Comparison of ENCODE assay signal across 20 cellular contexts in the genomic region with DNA sequence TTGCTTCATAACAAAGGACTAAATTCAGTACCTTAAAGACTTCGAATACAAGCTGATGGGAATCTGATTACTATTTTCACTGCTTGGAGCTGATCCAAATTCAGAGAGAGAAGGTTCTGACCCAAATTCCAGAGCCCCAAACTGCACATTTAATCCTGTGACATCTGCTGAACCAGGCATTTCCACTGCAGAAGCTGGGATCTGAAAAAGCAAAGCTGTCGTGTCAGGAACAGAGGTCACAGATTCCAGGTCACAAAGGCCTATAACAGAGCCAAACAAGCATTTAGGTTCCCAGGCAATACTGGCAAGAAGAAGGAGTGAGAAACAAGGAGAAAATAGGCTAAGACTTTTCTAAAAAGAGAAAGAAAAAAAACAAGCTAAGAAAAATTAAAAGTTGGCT.
DNase-seq lines count a peak whose midpoint lies in the region; ATAC-seq, FAIRE-seq and TF ChIP-seq lines count a peak whose summit lies in the region.
"Had no signal": no experiment of that assay in that cellular context is flagged by ENCODE, and none has a peak within 500 bp of the region (broad histone marks: within the 10 kb centered on the region; RNA-seq: fewer than 3 reads in every experiment).

No MANE protein-coding gene starts in this region.

- no peaks in the 10 kb centered on the region for H3F3A ChIP-seq in GM23338 (replicated peaks; ENCODE audit: low read depth)

- no peaks in the 10 kb centered on the region for H3K9me2 ChIP-seq in GM23338 (ENCODE audit: insufficient read depth)

- no peak for FAIRE-seq in frontal cortex (lab: Jason Lieb, UNC)

- peaks cover 60% of the 10 kb centered on the region for H3K36me3 ChIP-seq in GM23338 (ENCODE audit: insufficient read depth)
- H3K36me3 ChIP-seq in fibroblast of lung (ENCODE audit: control insufficient read depth, insufficient read depth, low read length) = peaks cover 2% of the 10 kb centered on the region

- CTCF ChIA-PET in WTC11 (lab: Charles Lee) = interaction anchor here (1.0 kb wide), 1 partner anchor 18 kb away, joined by 3 read pairs; no protein-coding TSS in a partner anchor

- H4K20me1 ChIP-seq in GM23338 (replicated peaks; ENCODE audit: insufficient read depth) = 0 out of 2 replicates have a peak, but pooled peaks cover under 1% of the 10 kb centered on the region
- H4K20me1 ChIP-seq in fibroblast of lung (ENCODE audit: control insufficient read depth, extremely low read depth, insufficient read depth, low read length) = no peaks in the 10 kb centered on the region

- H3K4me1 ChIP-seq in GM23338 (ENCODE audit: insufficient read depth) (no peaks in the 10 kb centered on the region), fibroblast of lung (ENCODE audit: control insufficient read depth, extremely low read depth, insufficient read depth, low read length) (peaks cover 29% of the 10 kb centered on the region)

- H3K4me3 Mint-ChIP-seq in GM23338 = no peak overlapping the region
- no peak overlapping the region for H3K4me3 Mint-ChIP-seq in WTC11
- H3K4me3 Mint-ChIP-seq in osteocyte (ENCODE audit: unreplicated experiment) = no peak overlapping the region
- H3K4me3 Mint-ChIP-seq: activated naive CD4-positive, alpha-beta T cell treated with anti-CD3 and anti-CD28 coated beads for 36 hours; IgD-negative memory B cell; mesothelial cell of epicardium; neural crest cell had no signal

- no peak overlapping the region for H3K9ac ChIP-seq in fibroblast of lung (ENCODE audit: insufficient read depth, low read length)

- H3K4me2 ChIP-seq in GM23338 = no peak overlapping the region
- H3K4me2 ChIP-seq in fibroblast of lung (ENCODE audit: extremely low read depth, insufficient read depth, low read length) = no peak overlapping the region

- TF ChIP-seq CTCF in GM23338 (conservative IDR thresholded peaks at IDR 0.05; ENCODE audit: low read depth in 2 of 2) (no peak), WTC11 (IDR thresholded peaks at IDR 0.05) (no peak), fibroblast of lung (conservative IDR thresholded peaks at IDR 0.05 in 1 of 2, IDR thresholded peaks at IDR 0.05 in 1 of 2; ENCODE audit: low read depth in 1 of 2, low read length in 2 of 2) (no peak), osteocyte (IDR thresholded peaks at IDR 0.05) (no peak)

- no peaks in the 10 kb centered on the region for H3K9me3 ChIP-seq in fibroblast of lung (ENCODE audit: control insufficient read depth, insufficient read depth, low read depth, low read length)
- H3K9me3 ChIP-seq: HAP-1, vagina had no signal

- H3K4me3 ChIP-seq in GM23338 (no peak overlapping the region), fibroblast of lung (replicated peaks in 1 of 4; ENCODE audit: control extremely low read depth in 1 of 4, insufficient read depth in 1 of 4, low read depth in 3 of 4, low read length in 4 of 4) (no peak overlapping the region)
- H3K4me3 ChIP-seq: HAP-1, vagina had no signal

- H3K27me3 ChIP-seq in GM23338 (ENCODE audit: insufficient read depth) (no peaks in the 10 kb centered on the region), fibroblast of lung (ENCODE audit: control insufficient read depth, insufficient read depth, low read length) (no peaks in the 10 kb centered on the region)
- H3K27me3 ChIP-seq: vagina had no signal

- H3K9me3 Mint-ChIP-seq in GM23338 (no peaks in the 10 kb centered on the region), WTC11 (peaks cover 3% of the 10 kb centered on the region; the same call in 1 of the 2 replicates), osteocyte (ENCODE audit: unreplicated experiment) (no peaks in the 10 kb centered on the region)
- H3K9me3 Mint-ChIP-seq: activated naive CD4-positive, alpha-beta T cell treated with anti-CD3 and anti-CD28 coated beads for 36 hours; IgD-negative memory B cell; mesothelial cell of epicardium; neural crest cell had no signal

- no peak for DNase-seq in GM23338 (ENCODE audit: low spot score)
- no peak for DNase-seq in WTC11 (ENCODE audit: low spot score)
- peak in 1 of 2 donors; percentile 46 for DNase-seq in fibroblast of lung (ENCODE audit: low read depth in 2 of 2)
- DNase-seq in osteocyte (ENCODE audit: extremely low spot score, unreplicated experiment) = no peak
- DNase-seq in Ammon's horn (ENCODE audit: low spot score) = no peak
- no peak for DNase-seq in frontal cortex (ENCODE audit: low spot score in 2 of 2)
- DNase-seq: activated naive CD4-positive, alpha-beta T cell treated with anti-CD3 and anti-CD28 coated beads for 36 hours; aorta; DMS79 treated with DMSO at 0.1 percent for 48 hours; NCI-H1436; NCI-H2171 treated with DMSO at 0.1 percent for 48 hours; NK-92 treated with Interleukin-12 subunit alpha and Interleukin-12 subunit beta, amount 100 ng/mL, for 24 hours had no signal

- peak overlapping the region; percentile 54; the same call in 1 of the 2 replicates for H3K27ac Mint-ChIP-seq in GM23338
- peak overlapping the region; percentile 9; the same call in 1 of the 2 replicates for H3K27ac Mint-ChIP-seq in WTC11
- peak overlapping the region; percentile 79 for H3K27ac Mint-ChIP-seq in osteocyte (ENCODE audit: unreplicated experiment)
- H3K27ac Mint-ChIP-seq: activated naive CD4-positive, alpha-beta T cell treated with anti-CD3 and anti-CD28 coated beads for 36 hours; IgD-negative memory B cell; mesothelial cell of epicardium had no signal

- no peak overlapping the region for H2AFZ ChIP-seq in GM23338
- no peak overlapping the region for H2AFZ ChIP-seq in fibroblast of lung (ENCODE audit: low read length)

- peaks cover 86% of the 10 kb centered on the region for H3K36me3 Mint-ChIP-seq in GM23338 (ENCODE audit: low read depth)
- H3K36me3 Mint-ChIP-seq in WTC11 = peaks cover 70% of the 10 kb centered on the region
- peaks cover 41% of the 10 kb centered on the region for H3K36me3 Mint-ChIP-seq in osteocyte (ENCODE audit: unreplicated experiment)

- POLR2A ChIA-PET in WTC11 (lab: Charles Lee) = no interaction called here

- H3K79me2 ChIP-seq in GM23338 (replicated peaks; ENCODE audit: insufficient read depth) = peaks cover 17% of the 10 kb centered on the region
- H3K79me2 ChIP-seq in fibroblast of lung (ENCODE audit: control insufficient read depth, insufficient read depth, low read length) = no peaks in the 10 kb centered on the region

- no peak for ATAC-seq in GM23338
- no peak for ATAC-seq in WTC11
- no peak for ATAC-seq in SK-N-SH treated with all-trans-retinoic acid at 6 μM for 48 hours
- no peak for ATAC-seq in HG03175 (IDR thresholded peaks at IDR 0.05; ENCODE audit: unreplicated experiment)

- no peaks in the 10 kb centered on the region; the same call in 2 of the 3 replicates for H3K4me1 Mint-ChIP-seq in GM23338
- peaks cover 6% of the 10 kb centered on the region; the same call in 1 of the 2 replicates for H3K4me1 Mint-ChIP-seq in WTC11
- peaks cover 63% of the 10 kb centered on the region for H3K4me1 Mint-ChIP-seq in osteocyte (ENCODE audit: unreplicated experiment)
- H3K4me1 Mint-ChIP-seq: IgD-negative memory B cell, mesothelial cell of epicardium, neural crest cell had no signal

- peaks cover 4% of the 10 kb centered on the region for H3K27me3 Mint-ChIP-seq in GM23338 (ENCODE audit: insufficient read depth, low read depth, poor library complexity)
- no peaks in the 10 kb centered on the region for H3K27me3 Mint-ChIP-seq in WTC11 (ENCODE audit: low read depth)
- no peaks in the 10 kb centered on the region for H3K27me3 Mint-ChIP-seq in osteocyte (ENCODE audit: unreplicated experiment)
- H3K27me3 Mint-ChIP-seq: IgD-negative memory B cell had no signal

- H3K27ac ChIP-seq in GM23338 (ENCODE audit: low read depth) (peak overlapping the region; percentile 30; the same call in 1 of the 2 replicates), fibroblast of lung (ENCODE audit: insufficient read depth, low read length) (peak overlapping the region; percentile 44)
- H3K27ac ChIP-seq: RWPE1, vagina had no signal

TF ChIP-seq in GM23338, 12 proteins besides CTCF, POLR2A, EP300 and RAD21:
- no peak for TF ChIP-seq EZH2 (IDR thresholded peaks at IDR 0.05; ENCODE audit: low read depth, unreplicated experiment)

TF ChIP-seq in WTC11, 78 proteins besides CTCF, POLR2A, EP300 and RAD21 (continues in another document):
- TF ChIP-seq NFATC4 (CRISPR knock-in tag; IDR thresholded peaks at IDR 0.05) (no peak), E2F4 (CRISPR knock-in tag; IDR thresholded peaks at IDR 0.05; ENCODE audit: borderline replicate concordance, low read depth) (no peak)
- TF ChIP-seq, protein P1, sequence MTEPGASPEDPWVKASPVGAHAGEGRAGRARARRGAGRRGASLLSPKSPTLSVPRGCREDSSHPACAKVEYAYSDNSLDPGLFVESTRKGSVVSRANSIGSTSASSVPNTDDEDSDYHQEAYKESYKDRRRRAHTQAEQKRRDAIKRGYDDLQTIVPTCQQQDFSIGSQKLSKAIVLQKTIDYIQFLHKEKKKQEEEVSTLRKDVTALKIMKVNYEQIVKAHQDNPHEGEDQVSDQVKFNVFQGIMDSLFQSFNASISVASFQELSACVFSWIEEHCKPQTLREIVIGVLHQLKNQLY (CRISPR knock-in tag; IDR thresholded peaks at IDR 0.05) = no peak

TF ChIP-seq in SK-N-SH treated with all-trans-retinoic acid at 6 μM for 48 hours, 23 proteins besides CTCF, POLR2A, EP300 and RAD21:
- TF ChIP-seq OSR1 (CRISPR knock-in tag; IDR thresholded peaks at IDR 0.05) (no peak), PPARA (CRISPR knock-in tag; IDR thresholded peaks at IDR 0.05; ENCODE audit: borderline replicate concordance) (no peak), ZC3H10 (CRISPR knock-in tag; IDR thresholded peaks at IDR 0.05) (no peak), TOX (CRISPR knock-in tag; IDR thresholded peaks at IDR 0.05; ENCODE audit: borderline replicate concordance) (no peak)
- TF ChIP-seq, protein P2, sequence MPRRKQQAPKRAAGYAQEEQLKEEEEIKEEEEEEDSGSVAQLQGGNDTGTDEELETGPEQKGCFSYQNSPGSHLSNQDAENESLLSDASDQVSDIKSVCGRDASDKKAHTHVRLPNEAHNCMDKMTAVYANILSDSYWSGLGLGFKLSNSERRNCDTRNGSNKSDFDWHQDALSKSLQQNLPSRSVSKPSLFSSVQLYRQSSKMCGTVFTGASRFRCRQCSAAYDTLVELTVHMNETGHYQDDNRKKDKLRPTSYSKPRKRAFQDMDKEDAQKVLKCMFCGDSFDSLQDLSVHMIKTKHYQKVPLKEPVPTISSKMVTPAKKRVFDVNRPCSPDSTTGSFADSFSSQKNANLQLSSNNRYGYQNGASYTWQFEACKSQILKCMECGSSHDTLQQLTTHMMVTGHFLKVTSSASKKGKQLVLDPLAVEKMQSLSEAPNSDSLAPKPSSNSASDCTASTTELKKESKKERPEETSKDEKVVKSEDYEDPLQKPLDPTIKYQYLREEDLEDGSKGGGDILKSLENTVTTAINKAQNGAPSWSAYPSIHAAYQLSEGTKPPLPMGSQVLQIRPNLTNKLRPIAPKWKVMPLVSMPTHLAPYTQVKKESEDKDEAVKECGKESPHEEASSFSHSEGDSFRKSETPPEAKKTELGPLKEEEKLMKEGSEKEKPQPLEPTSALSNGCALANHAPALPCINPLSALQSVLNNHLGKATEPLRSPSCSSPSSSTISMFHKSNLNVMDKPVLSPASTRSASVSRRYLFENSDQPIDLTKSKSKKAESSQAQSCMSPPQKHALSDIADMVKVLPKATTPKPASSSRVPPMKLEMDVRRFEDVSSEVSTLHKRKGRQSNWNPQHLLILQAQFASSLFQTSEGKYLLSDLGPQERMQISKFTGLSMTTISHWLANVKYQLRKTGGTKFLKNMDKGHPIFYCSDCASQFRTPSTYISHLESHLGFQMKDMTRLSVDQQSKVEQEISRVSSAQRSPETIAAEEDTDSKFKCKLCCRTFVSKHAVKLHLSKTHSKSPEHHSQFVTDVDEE (CRISPR knock-in tag; IDR thresholded peaks at IDR 0.05) = no peak

Comparison
In these comparisons a context has a peak if more than half of its experiments do, and no peak if none do; other contexts are left out.
1. H3K27ac Mint-ChIP-seq: peak in every context shown above with its lines; median percentile 79 in osteocyte; 54 in GM23338; 9 in WTC11.